1 cellular context compared by ENCODE assay signal in the genomic region with DNA sequence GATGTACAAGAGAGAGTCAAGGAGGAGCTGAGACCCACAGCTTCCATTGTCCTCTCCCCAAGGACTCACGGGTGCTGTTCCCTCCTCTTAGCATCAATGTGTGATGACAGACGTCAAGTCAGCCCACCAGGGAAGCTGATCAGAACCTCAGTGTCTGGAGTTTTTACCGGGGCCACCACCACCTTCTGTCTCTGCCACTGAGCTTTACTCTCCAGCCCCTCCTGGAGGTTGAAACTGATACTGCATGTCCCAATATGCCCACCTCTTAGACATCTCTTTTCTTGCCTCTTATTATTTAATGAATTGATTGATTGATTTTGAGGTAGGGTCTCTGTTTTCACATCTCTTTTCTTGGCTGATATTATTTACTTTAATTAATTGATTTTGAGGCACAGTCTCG.
TF ChIP-seq lines count a peak whose summit lies in the region.

No MANE protein-coding gene starts in this region.

TF ChIP-seq in K562, 482 proteins besides CTCF, POLR2A, EP300 and RAD21 (continued from another document):
- TF ChIP-seq DEAF1 (CRISPR knock-in tag; IDR thresholded peaks at IDR 0.05), result peak; percentile 46
- TF ChIP-seq, protein P1, sequence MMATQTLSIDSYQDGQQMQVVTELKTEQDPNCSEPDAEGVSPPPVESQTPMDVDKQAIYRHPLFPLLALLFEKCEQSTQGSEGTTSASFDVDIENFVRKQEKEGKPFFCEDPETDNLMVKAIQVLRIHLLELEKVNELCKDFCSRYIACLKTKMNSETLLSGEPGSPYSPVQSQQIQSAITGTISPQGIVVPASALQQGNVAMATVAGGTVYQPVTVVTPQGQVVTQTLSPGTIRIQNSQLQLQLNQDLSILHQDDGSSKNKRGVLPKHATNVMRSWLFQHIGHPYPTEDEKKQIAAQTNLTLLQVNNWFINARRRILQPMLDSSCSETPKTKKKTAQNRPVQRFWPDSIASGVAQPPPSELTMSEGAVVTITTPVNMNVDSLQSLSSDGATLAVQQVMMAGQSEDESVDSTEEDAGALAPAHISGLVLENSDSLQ (IDR thresholded peaks at IDR 0.05), result peak; percentile 20; the same call in 1 of the 2 replicates
- no peak for TF ChIP-seq ZNF764 (CRISPR knock-in tag; IDR thresholded peaks at IDR 0.05; ENCODE audit: low read depth)
- peak; percentile 1 for TF ChIP-seq DACH1 (IDR thresholded peaks at IDR 0.05; ENCODE audit: partially characterized antibody)
- TF ChIP-seq, protein P2, sequence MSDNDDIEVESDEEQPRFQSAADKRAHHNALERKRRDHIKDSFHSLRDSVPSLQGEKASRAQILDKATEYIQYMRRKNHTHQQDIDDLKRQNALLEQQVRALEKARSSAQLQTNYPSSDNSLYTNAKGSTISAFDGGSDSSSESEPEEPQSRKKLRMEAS (CRISPR knock-in tag; IDR thresholded peaks at IDR 0.05), result no peak
- TF ChIP-seq ARID1B (IDR thresholded peaks at IDR 0.05), result no peak
- TF ChIP-seq ZNF780A (CRISPR knock-in tag; IDR thresholded peaks at IDR 0.05), result no peak
